ENCODE assay signal across 21 cellular contexts in genomic region chr6:116036885-116037284, GRCh38. TPM values are rescaled to one million over a fixed set of nuclear protein-coding genes. Genes with fewer than 3 reads are reported as not detected.
DNase-seq lines count a peak whose midpoint lies in the region; ATAC-seq and TF ChIP-seq lines count a peak whose summit lies in the region.
"Had no signal": no experiment of that assay in that cellular context is flagged by ENCODE, and none has a peak within 500 bp of the region (broad histone marks: within the 10 kb centered on the region; RNA-seq: fewer than 3 reads in every experiment).

No MANE protein-coding gene starts in this region.

- peaks cover 0 to 3% (median 0%) of the 10 kb centered on the region in 8 donors for H3K9me3 Mint-ChIP-seq in CD4-positive, alpha-beta memory T cell
- H3K9me3 Mint-ChIP-seq: CD8-positive, alpha-beta T cell had no signal

- ATAC-seq in RWPE2 (ENCODE audit: low read depth) (peak; percentile 73), left lung (peak; percentile 64)
- ATAC-seq: CD8-positive, alpha-beta T cell; HCT116 had no signal

- H3K36me3 ChIP-seq in RWPE2 (ENCODE audit: low read depth), result no peaks in the 10 kb centered on the region
- no peaks in the 10 kb centered on the region for H3K36me3 ChIP-seq in left lung
- H3K36me3 ChIP-seq in CD4-positive, alpha-beta memory T cell (ENCODE audit: insufficient read depth, low read length), result no peaks in the 10 kb centered on the region
- H3K36me3 ChIP-seq: BLaER1 treated with 17β-estradiol and CSF1 and Interleukin-3, amounts not matched to agents 10 nM and 100 nM had no signal

- POLR2A ChIA-PET in CD4-positive, alpha-beta memory T cell (lab: Charles Lee; ENCODE audit: partially characterized antibody), result no interaction called here

- H3K4me3 Mint-ChIP-seq in CD4-positive, alpha-beta memory T cell, result no peak overlapping the region
- H3K4me3 Mint-ChIP-seq: CD8-positive, alpha-beta T cell had no signal

- intact Hi-C loops in left lung (cut with DNase I), result no loop called here
- intact Hi-C loops in CD4-positive, alpha-beta memory T cell (cut with micrococcal nuclease), result no loop called here

- peaks cover 5 to 7% of the 10 kb centered on the region in 2 donors for H3K27me3 Mint-ChIP-seq in CD4-positive, alpha-beta memory T cell

- H3K27me3 ChIP-seq in RWPE2 (ENCODE audit: insufficient read depth, poor library complexity, severe bottlenecking), result no peaks in the 10 kb centered on the region
- no peaks in the 10 kb centered on the region for H3K27me3 ChIP-seq in left lung
- H3K27me3 ChIP-seq in CD4-positive, alpha-beta memory T cell (ENCODE audit: insufficient read depth, low read length), result no peaks in the 10 kb centered on the region
- H3K27me3 ChIP-seq: BLaER1 treated with 17β-estradiol and CSF1 and Interleukin-3, amounts not matched to agents 10 nM and 100 nM had no signal

- H3K4me3 ChIP-seq in RWPE2 (ENCODE audit: severe bottlenecking), result no peak overlapping the region
- H3K4me3 ChIP-seq in epithelial cell of esophagus (ENCODE audit: low read length), result no peak overlapping the region
- no peak overlapping the region for H3K4me3 ChIP-seq in left lung
- no peak overlapping the region for H3K4me3 ChIP-seq in CD4-positive, alpha-beta memory T cell (ENCODE audit: low read length in 2 of 2)
- H3K4me3 ChIP-seq: BLaER1 treated with 17β-estradiol and CSF1 and Interleukin-3, amounts not matched to agents 10 nM and 100 nM had no signal

- CTCF ChIA-PET in CD4-positive, alpha-beta memory T cell (lab: Charles Lee; ENCODE audit: partially characterized antibody), result no interaction called here

- DNase-seq in RWPE2 (ENCODE audit: low spot score), result no peak
- peak; percentile 65 for DNase-seq in epithelial cell of esophagus (ENCODE audit: low read depth)
- no peak for DNase-seq in left lung
- no peak for DNase-seq in activated CD8-positive, alpha-beta memory T cell treated with anti-CD3 and anti-CD28 coated beads, Interleukin-2, amount 50 U/mL, for 4 hours
- DNase-seq in ureter (ENCODE audit: low spot score), result no peak
- DNase-seq in CD4-positive, alpha-beta memory T cell, result no peak
- DNase-seq in SHP77 (lab: John Stamatoyannopoulos, UW), result no peak
- DNase-seq: Calu3; CD8-positive, alpha-beta T cell; DMS153; GDM1; KG1; NCI-H1092 treated with DMSO at 0.1 percent for 48 hours; NCI-H1436 treated with DMSO at 0.1 percent for 48 hours; NCI-H2029; NCI-H345; NCI-H524; NCI-H82 had no signal

- H3K4me1 ChIP-seq in RWPE2 (ENCODE audit: insufficient read depth, poor library complexity, severe bottlenecking), result peaks cover 5% of the 10 kb centered on the region
- no peaks in the 10 kb centered on the region for H3K4me1 ChIP-seq in left lung
- H3K4me1 ChIP-seq in CD4-positive, alpha-beta memory T cell (ENCODE audit: insufficient read depth, low read length), result no peaks in the 10 kb centered on the region

- H3K27ac Mint-ChIP-seq in CD4-positive, alpha-beta memory T cell, result no peak overlapping the region
- H3K27ac Mint-ChIP-seq: CD8-positive, alpha-beta T cell had no signal

- H3K27ac ChIP-seq in RWPE2 (ENCODE audit: poor library complexity, severe bottlenecking), result no peak overlapping the region
- no peak overlapping the region for H3K27ac ChIP-seq in left lung
- no peak overlapping the region for H3K27ac ChIP-seq in CD4-positive, alpha-beta memory T cell (ENCODE audit: low read depth, low read length)
- H3K27ac ChIP-seq: BLaER1 treated with 17β-estradiol and CSF1 and Interleukin-3, amounts not matched to agents 10 nM and 100 nM; RWPE1 had no signal

- H3K36me3 Mint-ChIP-seq in CD4-positive, alpha-beta memory T cell, result no peaks in the 10 kb centered on the region
- H3K36me3 Mint-ChIP-seq: CD8-positive, alpha-beta T cell had no signal

- H3K9me3 ChIP-seq in RWPE2 (ENCODE audit: severe bottlenecking) (no peaks in the 10 kb centered on the region), left lung (no peaks in the 10 kb centered on the region)
- no peaks in the 10 kb centered on the region for H3K9me3 ChIP-seq in CD4-positive, alpha-beta memory T cell (ENCODE audit: control insufficient read depth in 1 of 2, low read length in 2 of 2)
- H3K9me3 ChIP-seq: BLaER1 treated with 17β-estradiol and CSF1 and Interleukin-3, amounts not matched to agents 10 nM and 100 nM had no signal

- TF ChIP-seq CTCF in RWPE2 (IDR thresholded peaks at IDR 0.05; ENCODE audit: poor library complexity, severe bottlenecking) (no peak), epithelial cell of esophagus (IDR thresholded peaks at IDR 0.05; ENCODE audit: insufficient read depth, low read depth, low read length, missing control alignments) (no peak), left lung (IDR thresholded peaks at IDR 0.05) (no peak)

- H3K4me1 Mint-ChIP-seq in CD4-positive, alpha-beta memory T cell, result no peaks in the 10 kb centered on the region

RNA-seq across cellular contexts. Expression of gene FRK, which starts 23.8 kb away (rescaled TPM):
- 10 to 100 TPM in 1 of 2 donors, 1 to 10 TPM in 1; 8.5 to 16.1 TPM for total RNA-seq in left lung
- total RNA-seq in ureter, result 11.5 TPM
- not detected for total RNA-seq in CD4-positive, alpha-beta memory T cell
- polyA plus RNA-seq in CD4-positive, alpha-beta memory T cell, result under 1 TPM in 1 of 2 donors, not detected in 1; 0.04 TPM

Comparison
In these comparisons a context has a peak if more than half of its experiments do, and no peak if none do; other contexts are left out.
1. RNA of gene FRK, which starts 23.8 kb away (total RNA-seq): 8.5 to 16.1 TPM in left lung and 11.5 TPM in ureter (single experiment); not detected in CD4-positive, alpha-beta memory T cell; every median in the first group is over 4 times any median in the second.